In the genomic region with DNA sequence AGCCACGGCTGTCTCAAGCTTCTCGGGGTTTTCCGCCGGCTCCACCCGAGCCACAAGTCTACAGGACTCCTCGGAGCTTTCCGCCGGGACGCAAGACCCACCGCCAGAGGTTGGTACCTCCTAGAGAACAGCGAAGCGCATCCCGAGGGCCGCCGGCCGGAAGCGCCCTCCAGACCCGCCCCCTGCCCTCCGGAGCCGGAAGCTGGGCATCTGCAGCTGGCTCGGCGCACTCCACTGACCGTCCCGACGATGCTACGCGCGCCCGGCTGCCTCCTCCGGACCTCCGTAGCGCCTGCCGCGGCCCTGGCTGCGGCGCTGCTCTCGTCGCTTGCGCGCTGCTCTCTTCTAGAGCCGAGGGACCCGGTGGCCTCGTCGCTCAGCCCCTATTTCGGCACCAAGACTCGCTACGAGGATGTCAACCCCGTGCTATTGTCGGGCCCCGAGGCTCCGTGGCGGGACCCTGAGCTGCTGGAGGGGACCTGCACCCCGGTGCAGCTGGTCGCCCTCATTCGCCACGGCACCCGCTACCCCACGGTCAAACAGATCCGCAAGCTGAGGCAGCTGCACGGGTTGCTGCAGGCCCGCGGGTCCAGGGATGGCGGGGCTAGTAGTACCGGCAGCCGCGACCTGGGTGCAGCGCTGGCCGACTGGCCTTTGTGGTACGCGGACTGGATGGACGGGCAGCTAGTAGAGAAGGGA, we compare ENCODE assay signal across 1 cellular context.
TF ChIP-seq lines count a peak whose summit lies in the region.

A gene with protein sequence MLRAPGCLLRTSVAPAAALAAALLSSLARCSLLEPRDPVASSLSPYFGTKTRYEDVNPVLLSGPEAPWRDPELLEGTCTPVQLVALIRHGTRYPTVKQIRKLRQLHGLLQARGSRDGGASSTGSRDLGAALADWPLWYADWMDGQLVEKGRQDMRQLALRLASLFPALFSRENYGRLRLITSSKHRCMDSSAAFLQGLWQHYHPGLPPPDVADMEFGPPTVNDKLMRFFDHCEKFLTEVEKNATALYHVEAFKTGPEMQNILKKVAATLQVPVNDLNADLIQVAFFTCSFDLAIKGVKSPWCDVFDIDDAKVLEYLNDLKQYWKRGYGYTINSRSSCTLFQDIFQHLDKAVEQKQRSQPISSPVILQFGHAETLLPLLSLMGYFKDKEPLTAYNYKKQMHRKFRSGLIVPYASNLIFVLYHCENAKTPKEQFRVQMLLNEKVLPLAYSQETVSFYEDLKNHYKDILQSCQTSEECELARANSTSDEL (plus strand): TSS at position 227 of the 699 bp plus-strand sequence. CDS start 23 bp downstream, at position 250.

TF ChIP-seq in WTC11, 78 proteins besides CTCF, POLR2A, EP300 and RAD21 (continued from another document and continues in another):
- TF ChIP-seq, protein P1, sequence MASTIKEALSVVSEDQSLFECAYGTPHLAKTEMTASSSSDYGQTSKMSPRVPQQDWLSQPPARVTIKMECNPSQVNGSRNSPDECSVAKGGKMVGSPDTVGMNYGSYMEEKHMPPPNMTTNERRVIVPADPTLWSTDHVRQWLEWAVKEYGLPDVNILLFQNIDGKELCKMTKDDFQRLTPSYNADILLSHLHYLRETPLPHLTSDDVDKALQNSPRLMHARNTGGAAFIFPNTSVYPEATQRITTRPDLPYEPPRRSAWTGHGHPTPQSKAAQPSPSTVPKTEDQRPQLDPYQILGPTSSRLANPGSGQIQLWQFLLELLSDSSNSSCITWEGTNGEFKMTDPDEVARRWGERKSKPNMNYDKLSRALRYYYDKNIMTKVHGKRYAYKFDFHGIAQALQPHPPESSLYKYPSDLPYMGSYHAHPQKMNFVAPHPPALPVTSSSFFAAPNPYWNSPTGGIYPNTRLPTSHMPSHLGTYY (CRISPR knock-in tag; IDR thresholded peaks at IDR 0.05), result no peak
- TF ChIP-seq, protein P2, sequence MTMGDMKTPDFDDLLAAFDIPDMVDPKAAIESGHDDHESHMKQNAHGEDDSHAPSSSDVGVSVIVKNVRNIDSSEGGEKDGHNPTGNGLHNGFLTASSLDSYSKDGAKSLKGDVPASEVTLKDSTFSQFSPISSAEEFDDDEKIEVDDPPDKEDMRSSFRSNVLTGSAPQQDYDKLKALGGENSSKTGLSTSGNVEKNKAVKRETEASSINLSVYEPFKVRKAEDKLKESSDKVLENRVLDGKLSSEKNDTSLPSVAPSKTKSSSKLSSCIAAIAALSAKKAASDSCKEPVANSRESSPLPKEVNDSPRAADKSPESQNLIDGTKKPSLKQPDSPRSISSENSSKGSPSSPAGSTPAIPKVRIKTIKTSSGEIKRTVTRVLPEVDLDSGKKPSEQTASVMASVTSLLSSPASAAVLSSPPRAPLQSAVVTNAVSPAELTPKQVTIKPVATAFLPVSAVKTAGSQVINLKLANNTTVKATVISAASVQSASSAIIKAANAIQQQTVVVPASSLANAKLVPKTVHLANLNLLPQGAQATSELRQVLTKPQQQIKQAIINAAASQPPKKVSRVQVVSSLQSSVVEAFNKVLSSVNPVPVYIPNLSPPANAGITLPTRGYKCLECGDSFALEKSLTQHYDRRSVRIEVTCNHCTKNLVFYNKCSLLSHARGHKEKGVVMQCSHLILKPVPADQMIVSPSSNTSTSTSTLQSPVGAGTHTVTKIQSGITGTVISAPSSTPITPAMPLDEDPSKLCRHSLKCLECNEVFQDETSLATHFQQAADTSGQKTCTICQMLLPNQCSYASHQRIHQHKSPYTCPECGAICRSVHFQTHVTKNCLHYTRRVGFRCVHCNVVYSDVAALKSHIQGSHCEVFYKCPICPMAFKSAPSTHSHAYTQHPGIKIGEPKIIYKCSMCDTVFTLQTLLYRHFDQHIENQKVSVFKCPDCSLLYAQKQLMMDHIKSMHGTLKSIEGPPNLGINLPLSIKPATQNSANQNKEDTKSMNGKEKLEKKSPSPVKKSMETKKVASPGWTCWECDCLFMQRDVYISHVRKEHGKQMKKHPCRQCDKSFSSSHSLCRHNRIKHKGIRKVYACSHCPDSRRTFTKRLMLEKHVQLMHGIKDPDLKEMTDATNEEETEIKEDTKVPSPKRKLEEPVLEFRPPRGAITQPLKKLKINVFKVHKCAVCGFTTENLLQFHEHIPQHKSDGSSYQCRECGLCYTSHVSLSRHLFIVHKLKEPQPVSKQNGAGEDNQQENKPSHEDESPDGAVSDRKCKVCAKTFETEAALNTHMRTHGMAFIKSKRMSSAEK (CRISPR knock-in tag; IDR thresholded peaks at IDR 0.05; ENCODE audit: borderline replicate concordance), result no peak
- TF ChIP-seq, protein P3, sequence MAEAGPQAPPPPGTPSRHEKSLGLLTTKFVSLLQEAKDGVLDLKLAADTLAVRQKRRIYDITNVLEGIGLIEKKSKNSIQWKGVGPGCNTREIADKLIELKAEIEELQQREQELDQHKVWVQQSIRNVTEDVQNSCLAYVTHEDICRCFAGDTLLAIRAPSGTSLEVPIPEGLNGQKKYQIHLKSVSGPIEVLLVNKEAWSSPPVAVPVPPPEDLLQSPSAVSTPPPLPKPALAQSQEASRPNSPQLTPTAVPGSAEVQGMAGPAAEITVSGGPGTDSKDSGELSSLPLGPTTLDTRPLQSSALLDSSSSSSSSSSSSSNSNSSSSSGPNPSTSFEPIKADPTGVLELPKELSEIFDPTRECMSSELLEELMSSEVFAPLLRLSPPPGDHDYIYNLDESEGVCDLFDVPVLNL (CRISPR knock-in tag; IDR thresholded peaks at IDR 0.05; ENCODE audit: borderline replicate concordance, low read depth), result no peak
- TF ChIP-seq, protein P4, sequence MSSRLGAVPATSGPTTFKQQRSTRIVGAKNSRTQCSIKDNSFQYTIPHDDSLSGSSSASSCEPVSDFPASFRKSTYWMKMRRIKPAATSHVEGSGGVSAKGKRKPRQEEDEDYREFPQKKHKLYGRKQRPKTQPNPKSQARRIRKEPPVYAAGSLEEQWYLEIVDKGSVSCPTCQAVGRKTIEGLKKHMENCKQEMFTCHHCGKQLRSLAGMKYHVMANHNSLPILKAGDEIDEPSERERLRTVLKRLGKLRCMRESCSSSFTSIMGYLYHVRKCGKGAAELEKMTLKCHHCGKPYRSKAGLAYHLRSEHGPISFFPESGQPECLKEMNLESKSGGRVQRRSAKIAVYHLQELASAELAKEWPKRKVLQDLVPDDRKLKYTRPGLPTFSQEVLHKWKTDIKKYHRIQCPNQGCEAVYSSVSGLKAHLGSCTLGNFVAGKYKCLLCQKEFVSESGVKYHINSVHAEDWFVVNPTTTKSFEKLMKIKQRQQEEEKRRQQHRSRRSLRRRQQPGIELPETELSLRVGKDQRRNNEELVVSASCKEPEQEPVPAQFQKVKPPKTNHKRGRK (CRISPR knock-in tag; IDR thresholded peaks at IDR 0.05; ENCODE audit: borderline replicate concordance), result no peak
- TF ChIP-seq TEAD1 (CRISPR knock-in tag; IDR thresholded peaks at IDR 0.05), result no peak; the same call in 1 of the 2 replicates
- 0 out of 2 replicates have a peak, but pooled peaks have one; percentile 64 for TF ChIP-seq ESRRA (CRISPR knock-in tag; IDR thresholded peaks at IDR 0.05; ENCODE audit: borderline replicate concordance)
- TF ChIP-seq NFATC4 (CRISPR knock-in tag; IDR thresholded peaks at IDR 0.05), result no peak
- 0 out of 2 replicates have a peak, but pooled peaks have one; percentile 55 for TF ChIP-seq CREB1 (CRISPR knock-in tag; IDR thresholded peaks at IDR 0.05)
- TF ChIP-seq, protein P5, sequence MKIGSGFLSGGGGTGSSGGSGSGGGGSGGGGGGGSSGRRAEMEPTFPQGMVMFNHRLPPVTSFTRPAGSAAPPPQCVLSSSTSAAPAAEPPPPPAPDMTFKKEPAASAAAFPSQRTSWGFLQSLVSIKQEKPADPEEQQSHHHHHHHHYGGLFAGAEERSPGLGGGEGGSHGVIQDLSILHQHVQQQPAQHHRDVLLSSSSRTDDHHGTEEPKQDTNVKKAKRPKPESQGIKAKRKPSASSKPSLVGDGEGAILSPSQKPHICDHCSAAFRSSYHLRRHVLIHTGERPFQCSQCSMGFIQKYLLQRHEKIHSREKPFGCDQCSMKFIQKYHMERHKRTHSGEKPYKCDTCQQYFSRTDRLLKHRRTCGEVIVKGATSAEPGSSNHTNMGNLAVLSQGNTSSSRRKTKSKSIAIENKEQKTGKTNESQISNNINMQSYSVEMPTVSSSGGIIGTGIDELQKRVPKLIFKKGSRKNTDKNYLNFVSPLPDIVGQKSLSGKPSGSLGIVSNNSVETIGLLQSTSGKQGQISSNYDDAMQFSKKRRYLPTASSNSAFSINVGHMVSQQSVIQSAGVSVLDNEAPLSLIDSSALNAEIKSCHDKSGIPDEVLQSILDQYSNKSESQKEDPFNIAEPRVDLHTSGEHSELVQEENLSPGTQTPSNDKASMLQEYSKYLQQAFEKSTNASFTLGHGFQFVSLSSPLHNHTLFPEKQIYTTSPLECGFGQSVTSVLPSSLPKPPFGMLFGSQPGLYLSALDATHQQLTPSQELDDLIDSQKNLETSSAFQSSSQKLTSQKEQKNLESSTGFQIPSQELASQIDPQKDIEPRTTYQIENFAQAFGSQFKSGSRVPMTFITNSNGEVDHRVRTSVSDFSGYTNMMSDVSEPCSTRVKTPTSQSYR (CRISPR knock-in tag; IDR thresholded peaks at IDR 0.05), result no peak
- TF ChIP-seq, protein P6, sequence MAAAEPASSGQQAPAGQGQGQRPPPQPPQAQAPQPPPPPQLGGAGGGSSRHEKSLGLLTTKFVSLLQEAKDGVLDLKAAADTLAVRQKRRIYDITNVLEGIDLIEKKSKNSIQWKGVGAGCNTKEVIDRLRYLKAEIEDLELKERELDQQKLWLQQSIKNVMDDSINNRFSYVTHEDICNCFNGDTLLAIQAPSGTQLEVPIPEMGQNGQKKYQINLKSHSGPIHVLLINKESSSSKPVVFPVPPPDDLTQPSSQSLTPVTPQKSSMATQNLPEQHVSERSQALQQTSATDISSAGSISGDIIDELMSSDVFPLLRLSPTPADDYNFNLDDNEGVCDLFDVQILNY (CRISPR knock-in tag; IDR thresholded peaks at IDR 0.05), result peak; percentile 83
- TF ChIP-seq RORB (CRISPR knock-in tag; IDR thresholded peaks at IDR 0.05), result no peak
- TF ChIP-seq, protein P7, sequence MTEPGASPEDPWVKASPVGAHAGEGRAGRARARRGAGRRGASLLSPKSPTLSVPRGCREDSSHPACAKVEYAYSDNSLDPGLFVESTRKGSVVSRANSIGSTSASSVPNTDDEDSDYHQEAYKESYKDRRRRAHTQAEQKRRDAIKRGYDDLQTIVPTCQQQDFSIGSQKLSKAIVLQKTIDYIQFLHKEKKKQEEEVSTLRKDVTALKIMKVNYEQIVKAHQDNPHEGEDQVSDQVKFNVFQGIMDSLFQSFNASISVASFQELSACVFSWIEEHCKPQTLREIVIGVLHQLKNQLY (CRISPR knock-in tag; IDR thresholded peaks at IDR 0.05), result no peak
- TF ChIP-seq, protein P8, sequence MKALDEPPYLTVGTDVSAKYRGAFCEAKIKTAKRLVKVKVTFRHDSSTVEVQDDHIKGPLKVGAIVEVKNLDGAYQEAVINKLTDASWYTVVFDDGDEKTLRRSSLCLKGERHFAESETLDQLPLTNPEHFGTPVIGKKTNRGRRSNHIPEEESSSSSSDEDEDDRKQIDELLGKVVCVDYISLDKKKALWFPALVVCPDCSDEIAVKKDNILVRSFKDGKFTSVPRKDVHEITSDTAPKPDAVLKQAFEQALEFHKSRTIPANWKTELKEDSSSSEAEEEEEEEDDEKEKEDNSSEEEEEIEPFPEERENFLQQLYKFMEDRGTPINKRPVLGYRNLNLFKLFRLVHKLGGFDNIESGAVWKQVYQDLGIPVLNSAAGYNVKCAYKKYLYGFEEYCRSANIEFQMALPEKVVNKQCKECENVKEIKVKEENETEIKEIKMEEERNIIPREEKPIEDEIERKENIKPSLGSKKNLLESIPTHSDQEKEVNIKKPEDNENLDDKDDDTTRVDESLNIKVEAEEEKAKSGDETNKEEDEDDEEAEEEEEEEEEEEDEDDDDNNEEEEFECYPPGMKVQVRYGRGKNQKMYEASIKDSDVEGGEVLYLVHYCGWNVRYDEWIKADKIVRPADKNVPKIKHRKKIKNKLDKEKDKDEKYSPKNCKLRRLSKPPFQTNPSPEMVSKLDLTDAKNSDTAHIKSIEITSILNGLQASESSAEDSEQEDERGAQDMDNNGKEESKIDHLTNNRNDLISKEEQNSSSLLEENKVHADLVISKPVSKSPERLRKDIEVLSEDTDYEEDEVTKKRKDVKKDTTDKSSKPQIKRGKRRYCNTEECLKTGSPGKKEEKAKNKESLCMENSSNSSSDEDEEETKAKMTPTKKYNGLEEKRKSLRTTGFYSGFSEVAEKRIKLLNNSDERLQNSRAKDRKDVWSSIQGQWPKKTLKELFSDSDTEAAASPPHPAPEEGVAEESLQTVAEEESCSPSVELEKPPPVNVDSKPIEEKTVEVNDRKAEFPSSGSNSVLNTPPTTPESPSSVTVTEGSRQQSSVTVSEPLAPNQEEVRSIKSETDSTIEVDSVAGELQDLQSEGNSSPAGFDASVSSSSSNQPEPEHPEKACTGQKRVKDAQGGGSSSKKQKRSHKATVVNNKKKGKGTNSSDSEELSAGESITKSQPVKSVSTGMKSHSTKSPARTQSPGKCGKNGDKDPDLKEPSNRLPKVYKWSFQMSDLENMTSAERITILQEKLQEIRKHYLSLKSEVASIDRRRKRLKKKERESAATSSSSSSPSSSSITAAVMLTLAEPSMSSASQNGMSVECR (CRISPR knock-in tag; IDR thresholded peaks at IDR 0.05; ENCODE audit: borderline replicate concordance), result peak; percentile 88
- TF ChIP-seq, protein P9, sequence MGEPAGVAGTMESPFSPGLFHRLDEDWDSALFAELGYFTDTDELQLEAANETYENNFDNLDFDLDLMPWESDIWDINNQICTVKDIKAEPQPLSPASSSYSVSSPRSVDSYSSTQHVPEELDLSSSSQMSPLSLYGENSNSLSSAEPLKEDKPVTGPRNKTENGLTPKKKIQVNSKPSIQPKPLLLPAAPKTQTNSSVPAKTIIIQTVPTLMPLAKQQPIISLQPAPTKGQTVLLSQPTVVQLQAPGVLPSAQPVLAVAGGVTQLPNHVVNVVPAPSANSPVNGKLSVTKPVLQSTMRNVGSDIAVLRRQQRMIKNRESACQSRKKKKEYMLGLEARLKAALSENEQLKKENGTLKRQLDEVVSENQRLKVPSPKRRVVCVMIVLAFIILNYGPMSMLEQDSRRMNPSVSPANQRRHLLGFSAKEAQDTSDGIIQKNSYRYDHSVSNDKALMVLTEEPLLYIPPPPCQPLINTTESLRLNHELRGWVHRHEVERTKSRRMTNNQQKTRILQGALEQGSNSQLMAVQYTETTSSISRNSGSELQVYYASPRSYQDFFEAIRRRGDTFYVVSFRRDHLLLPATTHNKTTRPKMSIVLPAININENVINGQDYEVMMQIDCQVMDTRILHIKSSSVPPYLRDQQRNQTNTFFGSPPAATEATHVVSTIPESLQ (CRISPR knock-in tag; IDR thresholded peaks at IDR 0.05), result no peak
- peak; percentile 83 for TF ChIP-seq GABPB1 (CRISPR knock-in tag; IDR thresholded peaks at IDR 0.05)
- peak; percentile 52; the same call in 1 of the 2 replicates for TF ChIP-seq RELA (CRISPR knock-in tag; IDR thresholded peaks at IDR 0.05; ENCODE audit: borderline replicate concordance)
- TF ChIP-seq, protein P10, sequence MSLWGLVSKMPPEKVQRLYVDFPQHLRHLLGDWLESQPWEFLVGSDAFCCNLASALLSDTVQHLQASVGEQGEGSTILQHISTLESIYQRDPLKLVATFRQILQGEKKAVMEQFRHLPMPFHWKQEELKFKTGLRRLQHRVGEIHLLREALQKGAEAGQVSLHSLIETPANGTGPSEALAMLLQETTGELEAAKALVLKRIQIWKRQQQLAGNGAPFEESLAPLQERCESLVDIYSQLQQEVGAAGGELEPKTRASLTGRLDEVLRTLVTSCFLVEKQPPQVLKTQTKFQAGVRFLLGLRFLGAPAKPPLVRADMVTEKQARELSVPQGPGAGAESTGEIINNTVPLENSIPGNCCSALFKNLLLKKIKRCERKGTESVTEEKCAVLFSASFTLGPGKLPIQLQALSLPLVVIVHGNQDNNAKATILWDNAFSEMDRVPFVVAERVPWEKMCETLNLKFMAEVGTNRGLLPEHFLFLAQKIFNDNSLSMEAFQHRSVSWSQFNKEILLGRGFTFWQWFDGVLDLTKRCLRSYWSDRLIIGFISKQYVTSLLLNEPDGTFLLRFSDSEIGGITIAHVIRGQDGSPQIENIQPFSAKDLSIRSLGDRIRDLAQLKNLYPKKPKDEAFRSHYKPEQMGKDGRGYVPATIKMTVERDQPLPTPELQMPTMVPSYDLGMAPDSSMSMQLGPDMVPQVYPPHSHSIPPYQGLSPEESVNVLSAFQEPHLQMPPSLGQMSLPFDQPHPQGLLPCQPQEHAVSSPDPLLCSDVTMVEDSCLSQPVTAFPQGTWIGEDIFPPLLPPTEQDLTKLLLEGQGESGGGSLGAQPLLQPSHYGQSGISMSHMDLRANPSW (CRISPR knock-in tag; conservative IDR thresholded peaks at IDR 0.05; ENCODE audit: low read depth), result no peak
- TF ChIP-seq ZNF317 (CRISPR knock-in tag; IDR thresholded peaks at IDR 0.05; ENCODE audit: borderline replicate concordance, low read depth), result no peak
- TF ChIP-seq NFYB (CRISPR knock-in tag; conservative IDR thresholded peaks at IDR 0.05; ENCODE audit: low read depth), result no peak
